In genomic region chr4:103996637-103997036, GRCh38 we compare ENCODE assay signal across 10 cellular contexts.
DNase-seq lines count a peak whose midpoint lies in the region; ATAC-seq and TF ChIP-seq lines count a peak whose summit lies in the region.
"Had no signal": no experiment of that assay in that cellular context is flagged by ENCODE, and none has a peak within 500 bp of the region (broad histone marks: within the 10 kb centered on the region; RNA-seq: fewer than 3 reads in every experiment).

No MANE protein-coding gene starts in this region.

- peaks cover 6% of the 10 kb centered on the region; the same call in 1 of the 2 replicates for H3K4me1 ChIP-seq in Caco-2
- peaks cover 11% of the 10 kb centered on the region for H3K4me1 ChIP-seq in body of pancreas
- no peaks in the 10 kb centered on the region for H3K4me1 ChIP-seq in mesenchymal stem cell (ENCODE audit: control insufficient read depth, insufficient read depth, low read depth, low read length)
- peaks cover 8% of the 10 kb centered on the region for H3K4me1 ChIP-seq in vagina

- H2BK5ac ChIP-seq in mesenchymal stem cell (ENCODE audit: low read depth, low read length, poor library complexity, severe bottlenecking), result no peak overlapping the region

- no peaks in the 10 kb centered on the region for H3K79me1 ChIP-seq in mesenchymal stem cell (replicated peaks; ENCODE audit: low read length, poor library complexity, severe bottlenecking)

- no peak overlapping the region for H3K18ac ChIP-seq in mesenchymal stem cell (ENCODE audit: low read depth in 1 of 2, low read length in 2 of 2)

- TF ChIP-seq EP300 in Ishikawa (IDR thresholded peaks at IDR 0.05; ENCODE audit: borderline replicate concordance), result peak; percentile 46; the same call in 1 of the 2 replicates

- H4K8ac ChIP-seq in mesenchymal stem cell (ENCODE audit: low read length), result no peak overlapping the region

- H4K91ac ChIP-seq in mesenchymal stem cell (ENCODE audit: low read length), result no peak overlapping the region

- no peak overlapping the region for H3K4me2 ChIP-seq in mesenchymal stem cell (ENCODE audit: low read length, poor library complexity, severe bottlenecking)
- H3K4me2 ChIP-seq: KMS-11 had no signal

- POLR2A ChIA-PET in Caco-2 (lab: Charles Lee), result no interaction called here

- no peak overlapping the region for H2BK15ac ChIP-seq in mesenchymal stem cell (ENCODE audit: low read depth, poor library complexity, severe bottlenecking)

- H2AFZ ChIP-seq in mesenchymal stem cell (ENCODE audit: low read depth, low read length), result no peak overlapping the region

- H3K4me3 Mint-ChIP-seq in Caco-2 (ENCODE audit: unreplicated experiment) (no peak overlapping the region), immature natural killer cell (no peak overlapping the region)

- no peak for TF ChIP-seq RAD21 in Ishikawa (IDR thresholded peaks at IDR 0.05; ENCODE audit: low read depth)

- H3K9me3 Mint-ChIP-seq in Caco-2 (ENCODE audit: unreplicated experiment) (peaks cover 27% of the 10 kb centered on the region), immature natural killer cell (peaks cover 2 to 24% (median 21%) of the 10 kb centered on the region in 6 donors)

- ATAC-seq in body of pancreas (peak; percentile 67), HG02973 (IDR thresholded peaks at IDR 0.05; ENCODE audit: unreplicated experiment) (no peak)

- no peak overlapping the region for H3K23ac ChIP-seq in mesenchymal stem cell (ENCODE audit: low read length in 2 of 2)

- H3K27me3 ChIP-seq in Caco-2 (replicated peaks; ENCODE audit: control insufficient read depth, insufficient read depth, low read length) (no peaks in the 10 kb centered on the region), body of pancreas (no peaks in the 10 kb centered on the region), mesenchymal stem cell (ENCODE audit: control insufficient read depth in 1 of 2, insufficient read depth in 1 of 2, low read length in 2 of 2) (no peaks in the 10 kb centered on the region), vagina (no peaks in the 10 kb centered on the region)

- no peak overlapping the region for H3K4ac ChIP-seq in mesenchymal stem cell (ENCODE audit: low read depth in 1 of 2, low read length in 2 of 2)

- no TSS peak for BruUV-seq in Caco-2 (replicated peaks; lab: Mats Ljungman, UMichigan)

- no peaks in the 10 kb centered on the region for H3K36me3 Mint-ChIP-seq in Caco-2 (ENCODE audit: insufficient read depth, unreplicated experiment)
- no peaks in the 10 kb centered on the region for H3K36me3 Mint-ChIP-seq in immature natural killer cell

- TF ChIP-seq CTCF in Caco-2 (IDR thresholded peaks at IDR 0.05; ENCODE audit: insufficient read depth in 1 of 2, low read depth in 1 of 2, low read length in 1 of 2, severe bottlenecking in 1 of 2, unreplicated experiment in 1 of 2) (no peak), body of pancreas (IDR thresholded peaks at IDR 0.05) (no peak), vagina (IDR thresholded peaks at IDR 0.05) (no peak)

- TF ChIP-seq POLR2A in body of pancreas (IDR thresholded peaks at IDR 0.05) (no peak), vagina (IDR thresholded peaks at IDR 0.05) (no peak)

- H3K4me1 Mint-ChIP-seq in Caco-2 (ENCODE audit: low read depth, unreplicated experiment) (no peaks in the 10 kb centered on the region), immature natural killer cell (no peaks in the 10 kb centered on the region)

- WGBS in body of pancreas, 2 donors, result 27 to 31% methylated on average over 2 of the region's 2 CpGs
- no CpG with 5 or more reads among the region's 2 CpGs for WGBS in mesenchymal stem cell

- H3K27ac Mint-ChIP-seq in Caco-2 (ENCODE audit: unreplicated experiment) (no peak overlapping the region), immature natural killer cell (no peak overlapping the region)

- H3K9me3 ChIP-seq in Caco-2, result 0 out of 2 replicates have a peak, but pooled peaks cover 6% of the 10 kb centered on the region
- no peaks in the 10 kb centered on the region for H3K9me3 ChIP-seq in body of pancreas
- peaks cover 2% of the 10 kb centered on the region for H3K9me3 ChIP-seq in mesenchymal stem cell (ENCODE audit: control insufficient read depth, low read length)
- H3K9me3 ChIP-seq in vagina, result no peaks in the 10 kb centered on the region

- H3K14ac ChIP-seq in mesenchymal stem cell (ENCODE audit: low read length in 2 of 2), result no peak overlapping the region

- H3K36me3 ChIP-seq in Caco-2 (ENCODE audit: control insufficient read depth, insufficient read depth, low read length) (no peaks in the 10 kb centered on the region), body of pancreas (replicated peaks in 1 of 2; ENCODE audit: insufficient read depth in 1 of 2, low read depth in 2 of 2) (no peaks in the 10 kb centered on the region), mesenchymal stem cell (ENCODE audit: control insufficient read depth in 1 of 2, insufficient read depth in 2 of 2, low read depth in 1 of 2, low read length in 2 of 2) (no peaks in the 10 kb centered on the region), vagina (no peaks in the 10 kb centered on the region)

- no peak overlapping the region for H3K27ac ChIP-seq in body of pancreas
- H3K27ac ChIP-seq in mesenchymal stem cell (ENCODE audit: low read length, poor library complexity, severe bottlenecking), result peak overlapping the region; percentile 75
- no peak overlapping the region for H3K27ac ChIP-seq in vagina
- H3K27ac ChIP-seq: KMS-11 had no signal

- CTCF ChIA-PET in Caco-2 (lab: Charles Lee), result interaction anchor here (0.7 kb wide), 1 partner anchor 1519 kb away, joined by 3 read pairs; no protein-coding TSS in a partner anchor

- H2AK5ac ChIP-seq in mesenchymal stem cell (ENCODE audit: low read length, severe bottlenecking), result no peak overlapping the region

- H2BK12ac ChIP-seq in mesenchymal stem cell (ENCODE audit: low read length in 2 of 2), result no peak overlapping the region

- H2BK120ac ChIP-seq in mesenchymal stem cell (ENCODE audit: low read depth, low read length), result no peak overlapping the region

- DNase-seq in Caco-2 (peak; percentile 16 to 61), body of pancreas (peak; percentile 18 to 48 (median 38)), mesenchymal stem cell (peak; percentile 91), vagina (ENCODE audit: extremely low spot score in 2 of 2) (no peak), immature natural killer cell (no peak)
- no peak for DNase-seq in activated CD4-positive, alpha-beta T cell treated with anti-CD3 and anti-CD28 coated beads, Interleukin-2, amount 50 U/mL, for 1 hour
- DNase-seq: activated gamma-delta T cell had no signal

- H3K9ac ChIP-seq in mesenchymal stem cell (ENCODE audit: low read length), result no peak overlapping the region
- H3K9ac ChIP-seq: KMS-11 had no signal

- intact Hi-C loops in Caco-2 (cut with micrococcal nuclease; ENCODE audit: unreplicated experiment) (no loop called here), body of pancreas (cut with DNase I) (no loop called here), vagina (cut with DNase I) (no loop called here)

- H3K27me3 Mint-ChIP-seq in Caco-2 (ENCODE audit: insufficient read depth, unreplicated experiment) (peaks cover 3% of the 10 kb centered on the region), immature natural killer cell (ENCODE audit: low read depth in 3 of 3) (peaks cover 0 to 2% (median 0%) of the 10 kb centered on the region in 3 donors)

- no peak overlapping the region for H3K4me3 ChIP-seq in Caco-2 (ENCODE audit: low read depth, low read length)
- H3K4me3 ChIP-seq in body of pancreas, result no peak overlapping the region
- H3K4me3 ChIP-seq in mesenchymal stem cell (ENCODE audit: insufficient read depth in 1 of 2, low read depth in 1 of 2, low read length in 2 of 2), result no peak overlapping the region
- no peak overlapping the region for H3K4me3 ChIP-seq in vagina

TF ChIP-seq in Ishikawa, 13 proteins besides CTCF, POLR2A, EP300 and RAD21:
- TF ChIP-seq TAF1 (IDR thresholded peaks at IDR 0.05; ENCODE audit: low read depth) (no peak), USF1 (IDR thresholded peaks at IDR 0.05) (peak; percentile 65), FOXM1 (IDR thresholded peaks at IDR 0.05; ENCODE audit: borderline replicate concordance, low read depth) (peak; percentile 24; the same call in 1 of the 2 replicates), TEAD4 (IDR thresholded peaks at IDR 0.05) (peak; percentile 75), ZBTB7A (IDR thresholded peaks at IDR 0.05; ENCODE audit: low read depth) (no peak), YY1 (IDR thresholded peaks at IDR 0.05; ENCODE audit: low read depth) (0 out of 2 replicates have a peak, but pooled peaks have one; percentile 35)
- TF ChIP-seq, protein P1, sequence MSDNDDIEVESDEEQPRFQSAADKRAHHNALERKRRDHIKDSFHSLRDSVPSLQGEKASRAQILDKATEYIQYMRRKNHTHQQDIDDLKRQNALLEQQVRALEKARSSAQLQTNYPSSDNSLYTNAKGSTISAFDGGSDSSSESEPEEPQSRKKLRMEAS (IDR thresholded peaks at IDR 0.05), result peak; percentile 43; the same call in 1 of the 2 replicates

Comparison
In these comparisons a context has a peak if more than half of its experiments do, and no peak if none do; other contexts are left out.
1. DNase-seq: peak in Caco-2 (2 of 2), body of pancreas (4 of 4) and mesenchymal stem cell (single experiment); none in activated CD4-positive, alpha-beta T cell treated with anti-CD3 and anti-CD28 coated beads, Interleukin-2, amount 50 U/mL, for 1 hour (single experiment), vagina (0 of 2) and immature natural killer cell (0 of 3).